ENCODE assay signal across 14 cellular contexts in genomic region chr9:125145425-125145824, GRCh38. TPM values are rescaled to one million over a fixed set of nuclear protein-coding genes. Genes with fewer than 3 reads are reported as not detected.
DNase-seq lines count a peak whose midpoint lies in the region; TF ChIP-seq lines count a peak whose summit lies in the region.
"Had no signal": no experiment of that assay in that cellular context is flagged by ENCODE, and none has a peak within 500 bp of the region (broad histone marks: within the 10 kb centered on the region; RNA-seq: fewer than 3 reads in every experiment).

No MANE protein-coding gene starts in this region.

- H3K9me3 Mint-ChIP-seq in neural crest cell: no peaks in the 10 kb centered on the region
- H3K9me3 Mint-ChIP-seq: HFFc6 had no signal

- DNase-seq in NOMO-1 (lab: John Stamatoyannopoulos, UW; ENCODE audit: unreplicated experiment in 2 of 2) (peak; percentile 1 to 26), NOMO-1 treated with dmso at 0.1 percent for 144 hours (lab: John Stamatoyannopoulos, UW; ENCODE audit: unreplicated experiment) (no peak), MV-4-11 (lab: John Stamatoyannopoulos, UW) (peak; percentile 50), amniotic epithelial cell (ENCODE audit: low read depth) (peak; percentile 57), neural crest cell (ENCODE audit: low read depth, low spot score) (no peak), NCI-H2107 treated with DMSO at 0.1 percent for 48 hours (lab: John Stamatoyannopoulos, UW; ENCODE audit: unreplicated experiment) (no peak), NCI-H82 treated with DMSO at 0.1 percent for 48 hours (lab: John Stamatoyannopoulos, UW; ENCODE audit: unreplicated experiment) (no peak), iPS-NIHi7 (ENCODE audit: extremely low spot score) (no peak)
- DNase-seq: COR-L47, HFFc6, NCI-H1436, NCI-H2081, NCI-H524, SHP77 had no signal

- peaks cover 14% of the 10 kb centered on the region for H3K4me1 Mint-ChIP-seq in neural crest cell

- no peaks in the 10 kb centered on the region for H3K27me3 Mint-ChIP-seq in neural crest cell (ENCODE audit: low read depth)

- H3K4me3 Mint-ChIP-seq in neural crest cell: peak overlapping the region; percentile 29
- H3K4me3 Mint-ChIP-seq: HFFc6 had no signal

- H3K36me3 Mint-ChIP-seq in neural crest cell (ENCODE audit: low read depth): no peaks in the 10 kb centered on the region

- no peak for TF ChIP-seq CTCF in neural crest cell (conservative IDR thresholded peaks at IDR 0.05)

- no peak overlapping the region for H3K27ac Mint-ChIP-seq in neural crest cell (ENCODE audit: unreplicated experiment)

RNA-seq across cellular contexts. Expression of gene SCAI, which starts 2.1 kb away (rescaled TPM):
- 13.1 and 15.2 TPM in 2 replicates for total RNA-seq in neural crest cell

RNA-seq across cellular contexts. Expression of gene PPP6C, which starts 44.2 kb away (rescaled TPM):
- total RNA-seq in neural crest cell: 45.3 and 46.2 TPM in 2 replicates

RNA-seq across cellular contexts. Expression of gene RABEPK, which starts 54.9 kb away (rescaled TPM):
- 26.6 and 27.5 TPM in 2 replicates for total RNA-seq in neural crest cell

Comparison
In these comparisons a context has a peak if more than half of its experiments do, and no peak if none do; other contexts are left out.
1. DNase-seq: peak in NOMO-1 (2 of 2), MV-4-11 (single experiment) and amniotic epithelial cell (single experiment); none in NOMO-1 treated with dmso at 0.1 percent for 144 hours (single experiment), neural crest cell (single experiment), NCI-H2107 treated with DMSO at 0.1 percent for 48 hours (single experiment), NCI-H82 treated with DMSO at 0.1 percent for 48 hours (single experiment) and iPS-NIHi7 (single experiment).